In the genomic region with DNA sequence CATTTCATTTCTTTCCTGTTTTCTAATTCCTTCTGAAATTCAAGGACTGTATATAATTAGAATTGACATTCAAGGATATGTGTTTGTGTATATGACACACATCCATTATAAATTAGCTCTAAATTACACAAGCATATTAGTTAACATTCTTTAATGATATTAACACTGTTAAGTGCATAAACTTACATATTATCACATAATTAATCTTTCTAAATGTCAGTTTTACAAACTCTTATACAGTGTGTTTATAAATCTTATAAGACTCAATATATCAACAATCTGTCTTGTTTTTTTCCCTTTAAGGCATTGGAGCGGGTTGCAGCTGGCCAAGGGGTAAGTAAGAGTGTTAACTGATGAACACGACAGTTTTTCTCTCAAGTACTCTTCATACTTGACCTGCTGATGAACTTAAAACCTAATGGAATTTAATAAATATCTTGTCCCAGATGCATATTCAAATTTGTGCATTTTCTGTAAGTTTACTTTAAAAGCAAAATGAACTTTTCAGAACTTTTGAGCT, we compare ENCODE assay signal across 9 cellular contexts.
"Had no signal": no experiment of that assay in that cellular context is flagged by ENCODE, and none has a peak within 500 bp of the region (broad histone marks: within the 10 kb centered on the region; RNA-seq: fewer than 3 reads in every experiment).

No MANE protein-coding gene starts in this region.

- DNase-seq: H9, HCEC 1CT, Karpas-422, KBM-7 had no signal

- H3K27ac ChIP-seq: KMS-11 had no signal

- H3K4me3 ChIP-seq: GM23338 had no signal

- FAIRE-seq: H1, H54, HTR-8/SVneo had no signal

- H2AFZ ChIP-seq: GM23338 had no signal

- ATAC-seq: GM23338 had no signal

- H3K4me2 ChIP-seq: GM23338, KMS-11 had no signal

- H3K9ac ChIP-seq: KMS-11 had no signal
